8 cellular contexts compared by ENCODE assay signal in genomic region chr15:62071711-62072308, GRCh38. TPM values are rescaled to one million over a fixed set of nuclear protein-coding genes. Genes with fewer than 3 reads are reported as not detected.
DNase-seq lines count a peak whose midpoint lies in the region; ATAC-seq and TF ChIP-seq lines count a peak whose summit lies in the region.

No MANE protein-coding gene starts in this region.

- DNase-seq in NCI-H2107 treated with DMSO at 0.1 percent for 48 hours (lab: John Stamatoyannopoulos, UW; ENCODE audit: unreplicated experiment), result peak; percentile 32
- no peak for DNase-seq in NCI-H2107 (lab: John Stamatoyannopoulos, UW)
- peak; percentile 35 for DNase-seq in NCI-H1694 (lab: John Stamatoyannopoulos, UW)
- peak; percentile 44 for DNase-seq in MCF 10A (ENCODE audit: unreplicated experiment)
- DNase-seq in medulla oblongata (ENCODE audit: extremely low spot score), result peak; percentile 74
- no peak for DNase-seq in NCI-H226
- DNase-seq in lower leg skin (ENCODE audit: low spot score in 2 of 2), result no peak

- H3K4me3 ChIP-seq in lower leg skin (ENCODE audit: low read depth, poor library complexity, severe bottlenecking), result no peak overlapping the region

- CTCF ChIA-PET in MCF 10A (lab: Yijun Ruan, JAX), result interaction anchor here (0.6 to 7.0 kb wide), 13 partner anchors 11 to 1574 kb away, joined by 3 to 46 read pairs (median 4); partner anchors contain the start of gene VPS13C

- H3K36me3 Mint-ChIP-seq in MCF 10A (ENCODE audit: insufficient read depth, unreplicated experiment), result no peaks in the 10 kb centered on the region

- H3K4me3 Mint-ChIP-seq in MCF 10A (ENCODE audit: unreplicated experiment), result no peak overlapping the region

- POLR2A ChIA-PET in MCF 10A (lab: Yijun Ruan, JAX), result interaction anchor here (0.6 to 3.3 kb wide), 2 partner anchors 12 to 45 kb away, joined by 3 to 20 read pairs; partner anchors contain the start of gene VPS13C

- no peak overlapping the region for H3K27ac Mint-ChIP-seq in MCF 10A (ENCODE audit: low read depth, unreplicated experiment)

- no TSS peak for BruUV-seq in MCF 10A (replicated peaks; lab: Mats Ljungman, UMichigan)

- intact Hi-C loops in MCF 10A (cut with micrococcal nuclease) (loop anchor here (1.0 to 10.0 kb wide), 4 partner anchors 71 to 1023 kb away; no protein-coding TSS in a partner anchor), lower leg skin (cut with DNase I; ENCODE audit: low total_unique reads) (no loop called here)

- peaks cover 9% of the 10 kb centered on the region for H3K27me3 Mint-ChIP-seq in MCF 10A (ENCODE audit: insufficient read depth, unreplicated experiment)

- TF ChIP-seq POLR2A in lower leg skin (IDR thresholded peaks at IDR 0.05), result no peak

- no peaks in the 10 kb centered on the region for H3K9me3 Mint-ChIP-seq in MCF 10A (ENCODE audit: unreplicated experiment)

- peaks cover 8% of the 10 kb centered on the region for H3K4me1 Mint-ChIP-seq in MCF 10A (ENCODE audit: insufficient read depth, unreplicated experiment)

- ATAC-seq in GM21360 (IDR thresholded peaks at IDR 0.05; ENCODE audit: unreplicated experiment), result no peak

- TF ChIP-seq CTCF in MCF 10A (IDR thresholded peaks at IDR 0.05; ENCODE audit: unreplicated experiment) (peak; percentile 57), lower leg skin (IDR thresholded peaks at IDR 0.05) (no peak)

RNA-seq across cellular contexts. Expression of gene C2CD4A, which starts 5.0 kb away (rescaled TPM):
- total RNA-seq in MCF 10A (2022) (0.16 TPM in 1 of 2 replicates, not detected in the other), lower leg skin (under 1 TPM in 2 of 4 donors, not detected in 2; 0.10 TPM)

RNA-seq across cellular contexts. Expression of gene VPS13C, which starts 11.6 kb away (rescaled TPM):
- total RNA-seq in MCF 10A (2022), result 47.4 and 58.7 TPM in 2 replicates
- total RNA-seq in lower leg skin, result 10 to 100 TPM; 29.0 to 38.2 (median 36.1) TPM

Comparison
In these comparisons a context has a peak if more than half of its experiments do, and no peak if none do; other contexts are left out.
1. DNase-seq: peak in NCI-H2107 treated with DMSO at 0.1 percent for 48 hours (single experiment), NCI-H1694 (single experiment), MCF 10A (single experiment) and medulla oblongata (single experiment); none in NCI-H2107 (single experiment), NCI-H226 (single experiment) and lower leg skin (0 of 2).